In genomic region chr14:59582161-59582560, GRCh38 we compare ENCODE assay signal across 33 cellular contexts. TPM values are rescaled to one million over a fixed set of nuclear protein-coding genes. Genes with fewer than 3 reads are reported as not detected.
DNase-seq lines count a peak whose midpoint lies in the region; TF ChIP-seq lines count a peak whose summit lies in the region.
"Had no signal": no experiment of that assay in that cellular context is flagged by ENCODE, and none has a peak within 500 bp of the region (broad histone marks: within the 10 kb centered on the region; RNA-seq: fewer than 3 reads in every experiment).

No MANE protein-coding gene starts in this region.

- H3K4me3 ChIP-seq in astrocyte of the spinal cord (ENCODE audit: low read depth, low read length) (no peak overlapping the region), osteoblast (ENCODE audit: insufficient read depth, low read length) (no peak overlapping the region)
- H3K4me3 ChIP-seq: esophagus muscularis mucosa, heart left ventricle, PC-9, prostate gland, right lobe of liver, stomach, tibial artery had no signal

- H3K27ac ChIP-seq in osteoblast (ENCODE audit: low read depth, low read length): no peak overlapping the region
- H3K27ac ChIP-seq: esophagus muscularis mucosa, foreskin keratinocyte, heart left ventricle, PC-9, prostate gland, right lobe of liver, stomach, tibial artery had no signal

- DNase-seq in DMS 273 (lab: John Stamatoyannopoulos, UW; ENCODE audit: unreplicated experiment): peak; percentile 93
- DNase-seq in NCI-H1694 treated with DMSO at 0.1 percent for 48 hours (lab: John Stamatoyannopoulos, UW): peak; percentile 83
- peak; percentile 8 for DNase-seq in astrocyte of the spinal cord (ENCODE audit: low read depth, low spot score)
- peak; percentile 29 for DNase-seq in osteoblast (ENCODE audit: insufficient read length, low spot score, missing footprints)
- no peak for DNase-seq in NCI-H526 treated with DMSO at 0.1 percent for 48 hours (lab: John Stamatoyannopoulos, UW)
- no peak for DNase-seq in NCI-H2029 (lab: John Stamatoyannopoulos, UW)
- DNase-seq in T-helper 2 cell: no peak
- DNase-seq: activated CD4-positive, alpha-beta T cell treated with anti-CD3 and anti-CD28 coated beads, Interleukin-2, amount 50 U/mL, for 4 hours; activated CD8-positive, alpha-beta memory T cell treated with anti-CD3 and anti-CD28 coated beads, Interleukin-2, amount 10 ng/mL, durations not matched to agents 7 days and 5 days; activated naive CD4-positive, alpha-beta T cell; activated naive CD8-positive, alpha-beta T cell treated with anti-CD3 and anti-CD28 coated beads, Interleukin-2, amount 50 U/mL, for 24 hours; activated T-cell treated with anti-CD3 and anti-CD28 coated beads, Interleukin-2, amount 50 U/mL, for 48 hours; BE2C; CD8-positive, alpha-beta memory T cell; central memory CD4-positive, alpha-beta T cell; foreskin keratinocyte; heart left ventricle; left ventricle myocardium superior; naive B cell; NCI-H1105; NCI-H1930; NK-92 treated with Interleukin-12 subunit alpha and Interleukin-12 subunit beta, amount 100 ng/mL, for 24 hours; PC-9; right lobe of liver; SK-N-SH; stimulated activated CD4-positive, alpha-beta T cell treated with anti-CD3 and anti-CD28 coated beads, Interleukin-12 subunit alpha, Interleukin-12 subunit beta, amount 100 ng/mL, for 4 hours; stimulated activated CD4-positive, alpha-beta T cell treated with anti-CD3 and anti-CD28 coated beads, Interleukin-2, amount 100 ng/mL, for 48 hours; stomach; tibial artery had no signal

- no peaks in the 10 kb centered on the region for H3K9me3 ChIP-seq in osteoblast (ENCODE audit: low read depth, low read length)
- H3K9me3 ChIP-seq: BE2C, esophagus muscularis mucosa, heart left ventricle, prostate gland, right lobe of liver, SK-N-SH, stomach, tibial artery had no signal

- in situ Hi-C loops in astrocyte of the spinal cord (cut with HindIII; ENCODE audit: low sequenced_read_pairs): no loop called here

- H3K4me2 ChIP-seq in osteoblast (ENCODE audit: insufficient read depth, low read length): no peak overlapping the region
- H3K4me2 ChIP-seq: PC-9, SK-N-SH had no signal

- H3K36me3 ChIP-seq in osteoblast (ENCODE audit: insufficient read depth, low read length): no peaks in the 10 kb centered on the region
- H3K36me3 ChIP-seq: BE2C, esophagus muscularis mucosa, heart left ventricle, prostate gland, right lobe of liver, stomach, tibial artery had no signal

- no peaks in the 10 kb centered on the region for H3K79me2 ChIP-seq in osteoblast (ENCODE audit: insufficient read depth, low read length)

- no peaks in the 10 kb centered on the region for H4K20me1 ChIP-seq in osteoblast (ENCODE audit: insufficient read depth, low read length)

- no peak overlapping the region for H2AFZ ChIP-seq in osteoblast (ENCODE audit: low read length)
- H2AFZ ChIP-seq: PC-9 had no signal

- H3K4me1 ChIP-seq in osteoblast (ENCODE audit: insufficient read depth, low read length): no peaks in the 10 kb centered on the region
- H3K4me1 ChIP-seq: BE2C, foreskin keratinocyte, prostate gland, right lobe of liver had no signal

- TF ChIP-seq CTCF in astrocyte of the spinal cord (IDR thresholded peaks at IDR 0.05; ENCODE audit: low read depth, low read length) (no peak), osteoblast (IDR thresholded peaks at IDR 0.05; ENCODE audit: extremely low read depth, low read depth, low read length) (no peak)

- H3K27me3 ChIP-seq in osteoblast (ENCODE audit: insufficient read depth, low read length): peaks cover 4% of the 10 kb centered on the region
- H3K27me3 ChIP-seq: BE2C, esophagus muscularis mucosa, foreskin keratinocyte, stomach, tibial artery had no signal

RNA-seq across cellular contexts. Expression of gene CCDC175, which starts 5.5 kb away (rescaled TPM):
- total RNA-seq in osteoblast: not detected in 2 replicates
- total RNA-seq: activated CD8-positive, alpha-beta memory T cell treated with anti-CD3 and anti-CD28 coated beads, Interleukin-2, amount 10 ng/mL, durations not matched to agents 7 days and 5 days; CD8-positive, alpha-beta memory T cell; dermis microvascular lymphatic vessel endothelial cell; esophagus muscularis mucosa; foreskin keratinocyte; heart left ventricle; left ventricle myocardium superior; PC-9; prostate gland; right lobe of liver; stomach; T-helper 1 cell treated with Interleukin-12 subunit alpha and Interleukin-12 subunit beta and Interleukin-4 antibody, amounts not matched to agents 30 ng/mL and 1 ng/mL, for 36 hours had no signal

Comparison
In these comparisons a context has a peak if more than half of its experiments do, and no peak if none do; other contexts are left out.
1. DNase-seq: peak in DMS 273 (single experiment), NCI-H1694 treated with DMSO at 0.1 percent for 48 hours (single experiment), astrocyte of the spinal cord (single experiment) and osteoblast (single experiment); none in NCI-H526 treated with DMSO at 0.1 percent for 48 hours (single experiment), NCI-H2029 (single experiment) and T-helper 2 cell (0 of 5).